In the genomic region with DNA sequence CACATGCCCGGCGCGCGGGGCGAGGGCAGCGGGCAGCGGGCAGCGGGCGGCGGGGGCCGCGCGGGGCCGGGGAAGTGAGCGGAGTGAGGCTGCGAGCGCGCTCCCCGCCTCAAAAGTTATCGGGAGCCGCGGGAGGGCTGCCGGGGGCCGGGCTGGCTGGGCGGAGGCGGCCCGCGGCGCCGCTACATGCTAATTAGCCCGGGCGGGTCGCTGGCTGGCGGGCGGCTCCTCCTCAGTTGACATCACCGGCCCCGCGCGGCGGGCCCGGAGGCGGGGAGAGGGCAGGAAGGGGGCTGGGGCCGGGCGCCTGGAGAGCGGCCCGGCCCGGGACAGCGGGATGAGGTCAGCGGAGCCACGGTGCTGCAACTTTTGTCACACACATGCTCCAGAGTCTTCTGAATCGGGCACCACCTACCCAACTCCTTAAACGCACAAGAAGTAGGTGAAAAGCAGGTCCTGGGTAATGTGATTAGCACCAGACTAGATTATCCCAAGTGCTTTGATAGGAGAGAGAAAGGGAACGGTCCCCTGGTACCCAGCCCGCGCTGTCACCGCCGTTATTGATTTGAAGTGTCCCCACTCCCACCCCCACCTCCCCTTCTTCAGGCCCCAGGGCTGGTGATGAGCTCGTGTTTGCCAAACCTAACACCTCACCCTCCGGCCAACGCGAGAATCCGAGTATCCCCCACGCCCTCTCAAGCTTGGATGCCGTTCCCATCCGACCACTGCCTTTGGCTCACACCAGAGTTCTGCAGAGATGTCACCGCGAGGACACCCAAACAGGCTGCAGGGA, we compare ENCODE assay signal across 8 cellular contexts. TPM values are rescaled to one million over a fixed set of nuclear protein-coding genes. Genes with fewer than 3 reads are reported as not detected.
A peak's percentile ranks its signal among the peaks of the same experiment; 100 is the strongest.
DNase-seq lines count a peak whose midpoint lies in the region; ATAC-seq lines count a peak whose summit lies in the region.

A gene with protein sequence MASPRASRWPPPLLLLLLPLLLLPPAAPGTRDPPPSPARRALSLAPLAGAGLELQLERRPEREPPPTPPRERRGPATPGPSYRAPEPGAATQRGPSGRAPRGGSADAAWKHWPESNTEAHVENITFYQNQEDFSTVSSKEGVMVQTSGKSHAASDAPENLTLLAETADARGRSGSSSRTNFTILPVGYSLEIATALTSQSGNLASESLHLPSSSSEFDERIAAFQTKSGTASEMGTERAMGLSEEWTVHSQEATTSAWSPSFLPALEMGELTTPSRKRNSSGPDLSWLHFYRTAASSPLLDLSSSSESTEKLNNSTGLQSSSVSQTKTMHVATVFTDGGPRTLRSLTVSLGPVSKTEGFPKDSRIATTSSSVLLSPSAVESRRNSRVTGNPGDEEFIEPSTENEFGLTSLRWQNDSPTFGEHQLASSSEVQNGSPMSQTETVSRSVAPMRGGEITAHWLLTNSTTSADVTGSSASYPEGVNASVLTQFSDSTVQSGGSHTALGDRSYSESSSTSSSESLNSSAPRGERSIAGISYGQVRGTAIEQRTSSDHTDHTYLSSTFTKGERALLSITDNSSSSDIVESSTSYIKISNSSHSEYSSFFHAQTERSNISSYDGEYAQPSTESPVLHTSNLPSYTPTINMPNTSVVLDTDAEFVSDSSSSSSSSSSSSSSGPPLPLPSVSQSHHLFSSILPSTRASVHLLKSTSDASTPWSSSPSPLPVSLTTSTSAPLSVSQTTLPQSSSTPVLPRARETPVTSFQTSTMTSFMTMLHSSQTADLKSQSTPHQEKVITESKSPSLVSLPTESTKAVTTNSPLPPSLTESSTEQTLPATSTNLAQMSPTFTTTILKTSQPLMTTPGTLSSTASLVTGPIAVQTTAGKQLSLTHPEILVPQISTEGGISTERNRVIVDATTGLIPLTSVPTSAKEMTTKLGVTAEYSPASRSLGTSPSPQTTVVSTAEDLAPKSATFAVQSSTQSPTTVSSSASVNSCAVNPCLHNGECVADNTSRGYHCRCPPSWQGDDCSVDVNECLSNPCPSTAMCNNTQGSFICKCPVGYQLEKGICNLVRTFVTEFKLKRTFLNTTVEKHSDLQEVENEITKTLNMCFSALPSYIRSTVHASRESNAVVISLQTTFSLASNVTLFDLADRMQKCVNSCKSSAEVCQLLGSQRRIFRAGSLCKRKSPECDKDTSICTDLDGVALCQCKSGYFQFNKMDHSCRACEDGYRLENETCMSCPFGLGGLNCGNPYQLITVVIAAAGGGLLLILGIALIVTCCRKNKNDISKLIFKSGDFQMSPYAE (N-terminal part only) (minus strand): TSS at position 85 of the 793 bp plus-strand sequence. CDS start 107 bp downstream, outside the sequence.

- 1% methylated on average over 45 to 57 of the region's 67 CpGs for WGBS in mesodermal cell (ENCODE audit: insufficient coverage in 2 of 2), 2 experiments

- peak within 1 kb of the TSS; percentile 95 for H3K27ac Mint-ChIP-seq in activated CD8-positive, alpha-beta memory T cell treated with anti-CD3 and anti-CD28 coated beads, Interleukin-2, amount 10 ng/mL, durations not matched to agents 7 days and 5 days

- H3K4me1 Mint-ChIP-seq in activated CD8-positive, alpha-beta memory T cell treated with anti-CD3 and anti-CD28 coated beads, Interleukin-2, amount 10 ng/mL, durations not matched to agents 7 days and 5 days = peaks cover 42% of the 10 kb centered on the region

- no peaks in the 10 kb centered on the region for H3K4me1 ChIP-seq in endocrine pancreas (ENCODE audit: control insufficient read depth, insufficient read depth, low read length)
- peaks cover 60% of the 10 kb centered on the region for H3K4me1 ChIP-seq in mesodermal cell (ENCODE audit: control insufficient read depth, insufficient read depth, low read length, poor library complexity, severe bottlenecking)

- peaks cover 11% of the 10 kb centered on the region for H3K27me3 Mint-ChIP-seq in activated CD8-positive, alpha-beta memory T cell treated with anti-CD3 and anti-CD28 coated beads, Interleukin-2, amount 10 ng/mL, durations not matched to agents 7 days and 5 days

- H3K9me3 ChIP-seq in endocrine pancreas (ENCODE audit: control insufficient read depth, low read length) = no peaks in the 10 kb centered on the region
- no peaks in the 10 kb centered on the region for H3K9me3 ChIP-seq in mesodermal cell (ENCODE audit: control insufficient read depth, low read length)

- H3K27ac ChIP-seq in mesodermal cell (ENCODE audit: low read depth, low read length, severe bottlenecking) = peak within 1 kb of the TSS; percentile 96

- H3K4me3 ChIP-seq in endocrine pancreas (ENCODE audit: control insufficient read depth, insufficient read depth, low read length) (peak within 1 kb of the TSS; percentile 86), mesodermal cell (ENCODE audit: extremely low read depth, insufficient read depth, low read length, poor library complexity, severe bottlenecking) (peak within 1 kb of the TSS; percentile 92)

- H3K36me3 ChIP-seq in endocrine pancreas (ENCODE audit: control insufficient read depth, insufficient read depth, low read length) (no peaks in the 10 kb centered on the region), mesodermal cell (ENCODE audit: control insufficient read depth, insufficient read depth, low read length) (peaks cover 20% of the 10 kb centered on the region)

- peak; percentile 49 for ATAC-seq in HG02870 (IDR thresholded peaks at IDR 0.05; ENCODE audit: unreplicated experiment)
- peak; percentile 81 for ATAC-seq in activated CD8-positive, alpha-beta memory T cell treated with anti-CD3 and anti-CD28 coated beads, Interleukin-2, amount 10 ng/mL, durations not matched to agents 7 days and 5 days

- H3K9ac ChIP-seq in endocrine pancreas (ENCODE audit: control insufficient read depth, insufficient read depth, low read length) = peak within 1 kb of the TSS; percentile 62

- H3K36me3 Mint-ChIP-seq in activated CD8-positive, alpha-beta memory T cell treated with anti-CD3 and anti-CD28 coated beads, Interleukin-2, amount 10 ng/mL, durations not matched to agents 7 days and 5 days = peaks cover 9% of the 10 kb centered on the region

- H3K9me3 Mint-ChIP-seq in activated CD8-positive, alpha-beta memory T cell treated with anti-CD3 and anti-CD28 coated beads, Interleukin-2, amount 10 ng/mL, durations not matched to agents 7 days and 5 days (ENCODE audit: low read depth) = no peaks in the 10 kb centered on the region

- peak; percentile 18 for DNase-seq in DMS79 treated with DMSO at 0.1 percent for 48 hours (lab: John Stamatoyannopoulos, UW)
- no peak for DNase-seq in DMS79 (lab: John Stamatoyannopoulos, UW)
- DNase-seq in NCI-H446 treated with DMSO at 0.1 percent for 48 hours (lab: John Stamatoyannopoulos, UW) = peak; percentile 83
- peak; percentile 85 for DNase-seq in activated CD8-positive, alpha-beta memory T cell treated with anti-CD3 and anti-CD28 coated beads, Interleukin-2, amount 10 ng/mL, durations not matched to agents 7 days and 5 days
- peak; percentile 63 to 70 for DNase-seq in stimulated activated CD8-positive, alpha-beta memory T cell treated with anti-CD3 and anti-CD28 coated beads, Interleukin-15, amount 100 ng/mL, for 4 hours (ENCODE audit: low read depth in 2 of 2)

- no peaks in the 10 kb centered on the region for H3K27me3 ChIP-seq in endocrine pancreas (ENCODE audit: control insufficient read depth, insufficient read depth, low read length)

- H3K4me3 Mint-ChIP-seq in activated CD8-positive, alpha-beta memory T cell treated with anti-CD3 and anti-CD28 coated beads, Interleukin-2, amount 10 ng/mL, durations not matched to agents 7 days and 5 days = peak within 1 kb of the TSS; percentile 99

- CTCF ChIA-PET in activated CD8-positive, alpha-beta memory T cell treated with anti-CD3 and anti-CD28 coated beads, Interleukin-2, amount 10 ng/mL, durations not matched to agents 7 days and 5 days (lab: Charles Lee) = no interaction called here

RNA-seq across cellular contexts. Expression of the gene that starts here (rescaled TPM):
- total RNA-seq in activated CD8-positive, alpha-beta memory T cell treated with anti-CD3 and anti-CD28 coated beads, Interleukin-2, amount 10 ng/mL, durations not matched to agents 7 days and 5 days = 10 to 100 TPM; 38.5 to 75.6 TPM
- polyA plus RNA-seq in mesodermal cell (2013, experiment 1 of 2) = 122 TPM
- 98.4 TPM for polyA plus RNA-seq in mesodermal cell (2013, experiment 2 of 2)
